ENCODE assay signal across 1 cellular context in the genomic region with DNA sequence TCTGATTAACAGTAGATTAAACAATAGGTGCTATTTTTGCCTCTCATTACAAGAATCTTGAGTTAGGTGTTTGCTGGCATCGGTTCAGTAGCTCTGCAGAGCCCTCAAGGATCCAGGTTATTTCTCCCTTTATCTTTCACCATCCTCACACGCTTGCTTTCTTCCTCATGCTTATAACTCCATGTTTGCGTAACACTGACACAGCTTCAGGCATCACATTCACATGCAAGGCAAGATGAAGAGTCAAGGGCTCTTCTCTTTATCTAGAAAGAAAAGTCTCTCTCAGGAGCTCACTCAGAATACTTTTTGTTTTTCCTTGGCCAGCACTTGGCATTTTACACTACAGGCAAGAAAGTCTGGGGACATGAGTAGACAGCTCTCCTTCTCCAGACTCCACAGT.
TF ChIP-seq lines count a peak whose summit lies in the region.

No MANE protein-coding gene starts in this region.

TF ChIP-seq in GM23338, 12 proteins besides CTCF, POLR2A, EP300 and RAD21 (continued from another document):
- TF ChIP-seq, protein P1, sequence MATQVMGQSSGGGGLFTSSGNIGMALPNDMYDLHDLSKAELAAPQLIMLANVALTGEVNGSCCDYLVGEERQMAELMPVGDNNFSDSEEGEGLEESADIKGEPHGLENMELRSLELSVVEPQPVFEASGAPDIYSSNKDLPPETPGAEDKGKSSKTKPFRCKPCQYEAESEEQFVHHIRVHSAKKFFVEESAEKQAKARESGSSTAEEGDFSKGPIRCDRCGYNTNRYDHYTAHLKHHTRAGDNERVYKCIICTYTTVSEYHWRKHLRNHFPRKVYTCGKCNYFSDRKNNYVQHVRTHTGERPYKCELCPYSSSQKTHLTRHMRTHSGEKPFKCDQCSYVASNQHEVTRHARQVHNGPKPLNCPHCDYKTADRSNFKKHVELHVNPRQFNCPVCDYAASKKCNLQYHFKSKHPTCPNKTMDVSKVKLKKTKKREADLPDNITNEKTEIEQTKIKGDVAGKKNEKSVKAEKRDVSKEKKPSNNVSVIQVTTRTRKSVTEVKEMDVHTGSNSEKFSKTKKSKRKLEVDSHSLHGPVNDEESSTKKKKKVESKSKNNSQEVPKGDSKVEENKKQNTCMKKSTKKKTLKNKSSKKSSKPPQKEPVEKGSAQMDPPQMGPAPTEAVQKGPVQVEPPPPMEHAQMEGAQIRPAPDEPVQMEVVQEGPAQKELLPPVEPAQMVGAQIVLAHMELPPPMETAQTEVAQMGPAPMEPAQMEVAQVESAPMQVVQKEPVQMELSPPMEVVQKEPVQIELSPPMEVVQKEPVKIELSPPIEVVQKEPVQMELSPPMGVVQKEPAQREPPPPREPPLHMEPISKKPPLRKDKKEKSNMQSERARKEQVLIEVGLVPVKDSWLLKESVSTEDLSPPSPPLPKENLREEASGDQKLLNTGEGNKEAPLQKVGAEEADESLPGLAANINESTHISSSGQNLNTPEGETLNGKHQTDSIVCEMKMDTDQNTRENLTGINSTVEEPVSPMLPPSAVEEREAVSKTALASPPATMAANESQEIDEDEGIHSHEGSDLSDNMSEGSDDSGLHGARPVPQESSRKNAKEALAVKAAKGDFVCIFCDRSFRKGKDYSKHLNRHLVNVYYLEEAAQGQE (IDR thresholded peaks at IDR 0.05; ENCODE audit: unreplicated experiment) = no peak
- TF ChIP-seq JUNB (IDR thresholded peaks at IDR 0.05; ENCODE audit: unreplicated experiment) = no peak
- TF ChIP-seq CREB1 (CRISPR knock-in tag; IDR thresholded peaks at IDR 0.05; ENCODE audit: low read depth) = no peak
- TF ChIP-seq, protein P2, sequence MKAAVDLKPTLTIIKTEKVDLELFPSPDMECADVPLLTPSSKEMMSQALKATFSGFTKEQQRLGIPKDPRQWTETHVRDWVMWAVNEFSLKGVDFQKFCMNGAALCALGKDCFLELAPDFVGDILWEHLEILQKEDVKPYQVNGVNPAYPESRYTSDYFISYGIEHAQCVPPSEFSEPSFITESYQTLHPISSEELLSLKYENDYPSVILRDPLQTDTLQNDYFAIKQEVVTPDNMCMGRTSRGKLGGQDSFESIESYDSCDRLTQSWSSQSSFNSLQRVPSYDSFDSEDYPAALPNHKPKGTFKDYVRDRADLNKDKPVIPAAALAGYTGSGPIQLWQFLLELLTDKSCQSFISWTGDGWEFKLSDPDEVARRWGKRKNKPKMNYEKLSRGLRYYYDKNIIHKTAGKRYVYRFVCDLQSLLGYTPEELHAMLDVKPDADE (IDR thresholded peaks at IDR 0.05) = no peak
